9 cellular contexts compared by ENCODE assay signal in the genomic region with DNA sequence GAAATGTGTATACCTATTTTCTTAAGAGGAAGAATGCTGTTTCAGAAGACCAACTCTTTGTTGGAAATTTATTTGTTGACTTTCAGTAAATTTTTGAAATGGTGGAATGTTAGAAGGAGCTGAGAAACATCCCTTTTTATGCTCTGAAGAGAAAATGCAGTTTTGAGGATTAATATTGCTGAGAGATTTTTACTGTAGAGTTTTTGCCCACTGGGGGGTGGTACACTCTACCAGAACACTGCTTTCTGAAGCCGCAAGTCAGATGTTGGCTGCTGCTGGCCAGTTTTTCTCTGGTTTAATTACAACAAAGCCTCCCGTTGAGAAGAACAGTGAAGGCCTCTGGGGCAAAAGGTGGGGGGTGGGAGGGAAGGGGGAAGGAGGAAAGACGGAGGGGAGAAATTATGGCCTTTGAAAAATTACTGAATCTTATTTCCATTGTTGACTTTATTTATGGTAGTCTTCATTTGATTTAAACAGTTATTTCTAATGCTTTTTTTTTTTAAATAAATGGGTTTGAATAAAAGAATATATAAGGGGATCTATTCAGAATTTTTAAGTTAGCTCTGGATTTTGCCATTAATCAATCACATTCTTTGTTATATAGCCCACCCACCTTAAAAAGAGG. TPM values are rescaled to one million over a fixed set of nuclear protein-coding genes. Genes with fewer than 3 reads are reported as not detected.
DNase-seq lines count a peak whose midpoint lies in the region; ATAC-seq and TF ChIP-seq lines count a peak whose summit lies in the region.
"Had no signal": no experiment of that assay in that cellular context is flagged by ENCODE, and none has a peak within 500 bp of the region (broad histone marks: within the 10 kb centered on the region; RNA-seq: fewer than 3 reads in every experiment).

No MANE protein-coding gene starts in this region.

- ATAC-seq in stimulated activated naive B cell treated with anti-CD40 and anti-IgM and Interleukin-4, amounts not matched to agents 10 μg/mL and 1 μg/mL and 100 μg/mL, for 72 hours (replicated peaks), result no peak
- no peak for ATAC-seq in GM18870 (IDR thresholded peaks at IDR 0.05; ENCODE audit: unreplicated experiment)
- no peak for ATAC-seq in HG03175 (IDR thresholded peaks at IDR 0.05; ENCODE audit: unreplicated experiment)

- no TSS peak for BruUV-seq in OCI-LY7 (replicated peaks; lab: Mats Ljungman, UMichigan)

- H4K20me1 ChIP-seq in OCI-LY7 (ENCODE audit: insufficient read depth, low read length), result no peaks in the 10 kb centered on the region

- no peak overlapping the region for H3K27ac Mint-ChIP-seq in stimulated activated naive B cell treated with anti-CD40 and anti-IgM and Interleukin-4, amounts not matched to agents 10 μg/mL and 1 μg/mL and 100 μg/mL, for 72 hours
- H3K27ac Mint-ChIP-seq: CD4-positive, CD25-positive, alpha-beta regulatory T cell had no signal

- 11% methylated on average over 3 of the region's 3 CpGs for WGBS in prostate gland

- no peaks in the 10 kb centered on the region for H3K79me2 ChIP-seq in OCI-LY7 (ENCODE audit: insufficient read depth, low read depth, low read length)

- H3K4me2 ChIP-seq in OCI-LY7 (ENCODE audit: low read length), result no peak overlapping the region

- H3K4me3 ChIP-seq in OCI-LY7 (ENCODE audit: low read depth, low read length, poor library complexity, severe bottlenecking) (no peak overlapping the region), prostate gland (peak overlapping the region; percentile 7 to 37)

- peaks cover 3 to 6% of the 10 kb centered on the region in 2 donors for H3K4me1 Mint-ChIP-seq in stimulated activated naive B cell treated with anti-CD40 and anti-IgM and Interleukin-4, amounts not matched to agents 10 μg/mL and 1 μg/mL and 100 μg/mL, for 72 hours
- H3K4me1 Mint-ChIP-seq: CD4-positive, CD25-positive, alpha-beta regulatory T cell had no signal

- H3K9me2 ChIP-seq in OCI-LY7 (ENCODE audit: insufficient read depth, low read length), result no peaks in the 10 kb centered on the region

- H3K36me3 ChIP-seq in OCI-LY7 (ENCODE audit: insufficient read depth, low read length) (no peaks in the 10 kb centered on the region), prostate gland (no peaks in the 10 kb centered on the region)

- H3K4me1 ChIP-seq in OCI-LY7 (ENCODE audit: insufficient read depth, low read length, poor library complexity, severe bottlenecking) (no peaks in the 10 kb centered on the region), prostate gland (replicated peaks) (no peaks in the 10 kb centered on the region)

- H2AFZ ChIP-seq in OCI-LY7 (ENCODE audit: low read length), result no peak overlapping the region

- TF ChIP-seq CTCF in OCI-LY7 (conservative IDR thresholded peaks at IDR 0.05; ENCODE audit: low read length) (peak; percentile 28; the same call in 1 of the 2 replicates), prostate gland (IDR thresholded peaks at IDR 0.05) (peak in 2 of 4 experiments; percentile 51 to 61)

- H3K27me3 Mint-ChIP-seq in stimulated activated naive B cell treated with anti-CD40 and anti-IgM and Interleukin-4, amounts not matched to agents 10 μg/mL and 1 μg/mL and 100 μg/mL, for 72 hours, result peaks cover 4 to 9% of the 10 kb centered on the region in 2 donors
- H3K27me3 Mint-ChIP-seq: CD4-positive, CD25-positive, alpha-beta regulatory T cell had no signal

- intact Hi-C loops in OCI-LY7 (cut with micrococcal nuclease; ENCODE audit: unreplicated experiment), result no loop called here
- intact Hi-C loops in prostate gland (cut with DNase I), result loop anchor here (10.0 kb wide), 2 partner anchors 190 to 1320 kb away; no protein-coding TSS in a partner anchor

- H3K4me3 Mint-ChIP-seq in stimulated activated naive B cell treated with anti-CD40 and anti-IgM and Interleukin-4, amounts not matched to agents 10 μg/mL and 1 μg/mL and 100 μg/mL, for 72 hours, result no peak overlapping the region
- H3K4me3 Mint-ChIP-seq: CD4-positive, CD25-positive, alpha-beta regulatory T cell had no signal

- CTCF ChIA-PET in OCI-LY7 (lab: Charles Lee; ENCODE audit: unreplicated experiment), result no interaction called here

- H3K27me3 ChIP-seq in prostate gland (replicated peaks; ENCODE audit: insufficient read depth), result no peaks in the 10 kb centered on the region

- TF ChIP-seq POLR2A in prostate gland (IDR thresholded peaks at IDR 0.05), result no peak

- H3K36me3 Mint-ChIP-seq in stimulated activated naive B cell treated with anti-CD40 and anti-IgM and Interleukin-4, amounts not matched to agents 10 μg/mL and 1 μg/mL and 100 μg/mL, for 72 hours, result no peaks in the 10 kb centered on the region
- H3K36me3 Mint-ChIP-seq: CD4-positive, CD25-positive, alpha-beta regulatory T cell had no signal

- POLR2A ChIA-PET in OCI-LY7 (lab: Charles Lee), result interaction anchor here (0.6 kb wide), 1 partner anchor 244 kb away, joined by 3 read pairs; no protein-coding TSS in a partner anchor

- H3K27ac ChIP-seq in OCI-LY7 (ENCODE audit: low read depth, low read length, poor library complexity, severe bottlenecking), result no peak overlapping the region
- peak overlapping the region; percentile 9 to 20 for H3K27ac ChIP-seq in prostate gland

- DNase-seq in NOMO-1 treated with DMSO at 0.1 percent for 48 hours (lab: John Stamatoyannopoulos, UW; ENCODE audit: unreplicated experiment) (peak; percentile 5), NOMO-1 (lab: John Stamatoyannopoulos, UW; ENCODE audit: unreplicated experiment in 2 of 2) (no peak), OCI-LY7 (ENCODE audit: low spot score) (peak; percentile 1), fibroblast of peridontal ligament (ENCODE audit: extremely low read depth) (peak; percentile 80), prostate gland (ENCODE audit: low spot score) (peak; percentile 39)
- DNase-seq in stimulated activated naive B cell treated with anti-CD40 and anti-IgM and Interleukin-4, amounts not matched to agents 10 μg/mL and 1 μg/mL and 100 μg/mL, for 72 hours, result no peak
- DNase-seq: CD4-positive, CD25-positive, alpha-beta regulatory T cell had no signal

- H3K9me3 ChIP-seq in OCI-LY7 (ENCODE audit: low read length) (no peaks in the 10 kb centered on the region), prostate gland (no peaks in the 10 kb centered on the region)

- H3K9me3 Mint-ChIP-seq in stimulated activated naive B cell treated with anti-CD40 and anti-IgM and Interleukin-4, amounts not matched to agents 10 μg/mL and 1 μg/mL and 100 μg/mL, for 72 hours, result no peaks in the 10 kb centered on the region

RNA-seq across cellular contexts. Expression of a gene that starts 3.0 kb away (rescaled TPM):
- not detected in 2 replicates for total RNA-seq in OCI-LY7 (2014; rRNA removed; shearing (Covaris generic))
- total RNA-seq in OCI-LY7 (2022), result not detected in 2 replicates
- 10 to 100 TPM; 22.2 to 43.0 TPM for total RNA-seq in prostate gland
- total RNA-seq: CD4-positive, CD25-positive, alpha-beta regulatory T cell had no signal

Comparison
In these comparisons a context has a peak if more than half of its experiments do, and no peak if none do; other contexts are left out.
1. DNase-seq: peak in NOMO-1 treated with DMSO at 0.1 percent for 48 hours (single experiment), OCI-LY7 (single experiment), fibroblast of peridontal ligament (single experiment) and prostate gland (single experiment); none in NOMO-1 (0 of 2) and stimulated activated naive B cell treated with anti-CD40 and anti-IgM and Interleukin-4, amounts not matched to agents 10 μg/mL and 1 μg/mL and 100 μg/mL, for 72 hours (single experiment).
2. RNA of a gene that starts 3.0 kb away (total RNA-seq): 22.2 to 43.0 TPM in prostate gland; not detected in OCI-LY7; every median in the first group is over 10 times any median in the second.